13 cellular contexts compared by ENCODE assay signal in genomic region chr2:29123584-29124349, GRCh38. TPM values are rescaled to one million over a fixed set of nuclear protein-coding genes. Genes with fewer than 3 reads are reported as not detected.
DNase-seq lines count a peak whose midpoint lies in the region; ATAC-seq, FAIRE-seq and TF ChIP-seq lines count a peak whose summit lies in the region.
"Had no signal": no experiment of that assay in that cellular context is flagged by ENCODE, and none has a peak within 500 bp of the region (broad histone marks: within the 10 kb centered on the region; RNA-seq: fewer than 3 reads in every experiment).

No MANE protein-coding gene starts in this region.

- FAIRE-seq in RCC 7860 (lab: Jason Lieb, UNC): peak; percentile 97
- FAIRE-seq: GM12891 had no signal

- DNase-seq in activated CD4-positive, alpha-beta T cell treated with anti-CD3 and anti-CD28 coated beads for 36 hours: peak; percentile 24
- DNase-seq in activated CD4-positive, alpha-beta T cell treated with anti-CD3 and anti-CD28 coated beads, Interleukin-2, amount 50 U/mL, for 1 hour: no peak
- DNase-seq in RCC 7860 (ENCODE audit: low spot score) (peak; percentile 92), dedifferentiated amniotic fluid mesenchymal stem cell (ENCODE audit: extremely low spot score) (peak; percentile 46), gastrocnemius medialis (no peak), foreskin melanocyte (no peak)
- DNase-seq: 8988T, heart left ventricle, T-helper 17 cell had no signal

- H3K9me3 ChIP-seq in gastrocnemius medialis: no peaks in the 10 kb centered on the region

- H3K27me3 Mint-ChIP-seq in activated CD4-positive, alpha-beta T cell treated with anti-CD3 and anti-CD28 coated beads for 36 hours: no peaks in the 10 kb centered on the region
- H3K27me3 Mint-ChIP-seq: natural killer cell treated with Interleukin-12 subunit alpha and Interleukin-12 subunit beta and Interleukin-15 and Interleukin-18, amount 100 ng/mL, for 72 hours; T-helper 17 cell had no signal

- TF ChIP-seq CTCF in gastrocnemius medialis (IDR thresholded peaks at IDR 0.05 in 4 of 5, conservative IDR thresholded peaks at IDR 0.05 in 1 of 5): no peak

- no peak overlapping the region for H3K4me3 ChIP-seq in gastrocnemius medialis
- H3K4me3 ChIP-seq: heart left ventricle had no signal

- POLR2A ChIA-PET in activated CD4-positive, alpha-beta T cell treated with anti-CD3 and anti-CD28 coated beads for 36 hours (lab: Charles Lee): no interaction called here

- ATAC-seq in activated CD4-positive, alpha-beta T cell treated with anti-CD3 and anti-CD28 coated beads for 36 hours: peak; percentile 80
- ATAC-seq in gastrocnemius medialis: peak in 1 of 2 donors; percentile 76
- ATAC-seq in GM18520 (IDR thresholded peaks at IDR 0.05; ENCODE audit: unreplicated experiment): no peak
- no peak for ATAC-seq in HG02798 (IDR thresholded peaks at IDR 0.05; ENCODE audit: poor library complexity, unreplicated experiment)
- ATAC-seq: heart left ventricle, T-helper 17 cell had no signal

- peaks cover 21 to 42% of the 10 kb centered on the region in 2 donors for H3K4me1 ChIP-seq in gastrocnemius medialis

- peaks cover 0 to 34% of the 10 kb centered on the region in 2 donors for H3K36me3 ChIP-seq in gastrocnemius medialis

- H3K27me3 ChIP-seq in gastrocnemius medialis: no peaks in the 10 kb centered on the region
- H3K27me3 ChIP-seq: heart left ventricle had no signal

- H3K4me3 Mint-ChIP-seq in activated CD4-positive, alpha-beta T cell treated with anti-CD3 and anti-CD28 coated beads for 36 hours: no peak overlapping the region
- H3K4me3 Mint-ChIP-seq: natural killer cell treated with Interleukin-12 subunit alpha and Interleukin-12 subunit beta and Interleukin-15 and Interleukin-18, amount 100 ng/mL, for 72 hours; T-helper 17 cell had no signal

- in situ Hi-C loops in gastrocnemius medialis (cut with MboI; ENCODE audit: low sequenced_read_pairs in 4 of 4): no loop called here

- CTCF ChIA-PET in activated CD4-positive, alpha-beta T cell treated with anti-CD3 and anti-CD28 coated beads for 36 hours (lab: Charles Lee): interaction anchor here (0.6 to 1.0 kb wide), 2 partner anchors 18 to 86 kb away, joined by 3 to 5 read pairs; no protein-coding TSS in a partner anchor

- H3K4me1 Mint-ChIP-seq in activated CD4-positive, alpha-beta T cell treated with anti-CD3 and anti-CD28 coated beads for 36 hours: peaks cover 41% of the 10 kb centered on the region

- peaks cover 49% of the 10 kb centered on the region for H3K36me3 Mint-ChIP-seq in activated CD4-positive, alpha-beta T cell treated with anti-CD3 and anti-CD28 coated beads for 36 hours (ENCODE audit: low read depth)

- peak overlapping the region; percentile 3 for H3K27ac Mint-ChIP-seq in activated CD4-positive, alpha-beta T cell treated with anti-CD3 and anti-CD28 coated beads for 36 hours
- H3K27ac Mint-ChIP-seq: T-helper 17 cell had no signal

- peak overlapping the region; percentile 49 to 77 (median 65) for H3K27ac ChIP-seq in gastrocnemius medialis
- H3K27ac ChIP-seq: heart left ventricle had no signal

- no peak for TF ChIP-seq POLR2A in gastrocnemius medialis (IDR thresholded peaks at IDR 0.05)

- peaks cover 15% of the 10 kb centered on the region for H3K9me3 Mint-ChIP-seq in activated CD4-positive, alpha-beta T cell treated with anti-CD3 and anti-CD28 coated beads for 36 hours (ENCODE audit: low read depth)

- intact Hi-C loops in activated CD4-positive, alpha-beta T cell treated with anti-CD3 and anti-CD28 coated beads for 36 hours (cut with DNase I, micrococcal nuclease): no loop called here
- intact Hi-C loops in gastrocnemius medialis (cut with DNase I; ENCODE audit: low total_unique reads): no loop called here

RNA-seq across cellular contexts. Expression of gene CLIP4, which starts 8.6 kb away (rescaled TPM):
- 10 to 100 TPM; 19.5 to 22.7 TPM for total RNA-seq in activated CD4-positive, alpha-beta T cell treated with anti-CD3 and anti-CD28 coated beads for 36 hours
- 100 to 1,000 TPM; 200 to 422 (median 265) TPM for total RNA-seq in gastrocnemius medialis

RNA-seq across cellular contexts. Expression of gene PCARE, which starts 49.4 kb away (rescaled TPM):
- not detected for total RNA-seq in activated CD4-positive, alpha-beta T cell treated with anti-CD3 and anti-CD28 coated beads for 36 hours
- 1 to 10 TPM in 1 of 4 donors, under 1 TPM in 2, not detected in 1; 0.03 to 1.3 (median 0.36) TPM for total RNA-seq in gastrocnemius medialis
- total RNA-seq: natural killer cell treated with Interleukin-12 subunit alpha and Interleukin-12 subunit beta and Interleukin-15 and Interleukin-18, amount 100 ng/mL, for 72 hours; T-helper 17 cell had no signal

Comparison
In these comparisons a context has a peak if more than half of its experiments do, and no peak if none do; other contexts are left out.
1. DNase-seq: peak in activated CD4-positive, alpha-beta T cell treated with anti-CD3 and anti-CD28 coated beads for 36 hours (single experiment), RCC 7860 (single experiment) and dedifferentiated amniotic fluid mesenchymal stem cell (single experiment); none in activated CD4-positive, alpha-beta T cell treated with anti-CD3 and anti-CD28 coated beads, Interleukin-2, amount 50 U/mL, for 1 hour (single experiment), gastrocnemius medialis (0 of 2) and foreskin melanocyte (single experiment).
2. RNA of gene CLIP4, which starts 8.6 kb away (total RNA-seq): 200 to 422 TPM in gastrocnemius medialis; 19.5 to 22.7 TPM in activated CD4-positive, alpha-beta T cell treated with anti-CD3 and anti-CD28 coated beads for 36 hours; every median in the first group is over 4 times any median in the second.